In the genomic region with DNA sequence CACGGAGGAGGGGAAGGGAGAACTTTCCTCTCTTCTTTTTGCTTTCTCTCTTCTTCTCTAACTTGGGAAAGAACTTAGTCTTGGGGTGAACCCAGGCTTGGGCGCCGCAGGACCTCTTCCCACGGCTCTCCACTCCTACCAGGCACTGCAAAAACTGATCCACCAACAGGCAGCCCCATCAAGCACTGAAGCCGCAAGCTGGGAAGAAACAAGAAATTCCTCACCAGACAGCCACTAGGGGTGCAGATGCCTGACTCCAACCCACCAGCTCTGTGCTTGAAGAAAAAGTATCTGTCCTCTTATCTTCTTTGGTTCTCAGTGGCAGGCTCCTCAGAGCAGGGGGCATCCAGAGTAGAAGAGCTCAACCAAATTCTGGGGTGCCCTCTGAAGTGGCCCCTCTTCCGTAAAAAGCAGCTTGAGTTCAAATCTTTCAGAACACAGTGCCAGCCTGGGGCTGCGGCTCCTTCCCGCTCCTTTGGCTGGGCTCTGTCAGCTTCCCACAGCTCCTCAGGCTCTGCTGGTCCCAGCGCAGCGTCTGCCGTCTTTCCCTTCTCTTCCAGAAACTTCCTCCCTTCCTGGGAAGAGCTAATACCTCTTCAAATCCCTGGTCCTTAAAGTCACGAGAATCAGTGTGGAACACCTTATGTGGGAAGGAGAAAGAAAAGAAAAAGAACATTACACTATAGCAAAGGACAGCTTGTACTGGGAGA, we compare ENCODE assay signal across 9 cellular contexts. TPM values are rescaled to one million over a fixed set of nuclear protein-coding genes. Genes with fewer than 3 reads are reported as not detected.
DNase-seq lines count a peak whose midpoint lies in the region; ATAC-seq and TF ChIP-seq lines count a peak whose summit lies in the region.
"Had no signal": no experiment of that assay in that cellular context is flagged by ENCODE, and none has a peak within 500 bp of the region (broad histone marks: within the 10 kb centered on the region; RNA-seq: fewer than 3 reads in every experiment).

No MANE protein-coding gene starts in this region.

- no peaks in the 10 kb centered on the region for H3K27me3 Mint-ChIP-seq in CD8-positive, alpha-beta memory T cell
- peaks cover 0 to 13% (median 0%) of the 10 kb centered on the region in 5 donors for H3K27me3 Mint-ChIP-seq in naive thymus-derived CD4-positive, alpha-beta T cell

- H3K9me3 ChIP-seq in CD8-positive, alpha-beta memory T cell (ENCODE audit: low read length) = no peaks in the 10 kb centered on the region
- H3K9me3 ChIP-seq in naive thymus-derived CD4-positive, alpha-beta T cell (ENCODE audit: control insufficient read depth in 2 of 3, low read length in 3 of 3) = no peaks in the 10 kb centered on the region
- no peaks in the 10 kb centered on the region for H3K9me3 ChIP-seq in upper lobe of left lung
- no peaks in the 10 kb centered on the region for H3K9me3 ChIP-seq in upper lobe of right lung

- POLR2A ChIA-PET in CD8-positive, alpha-beta memory T cell (lab: Charles Lee) = interaction anchor here (0.6 to 2.0 kb wide), 2 partner anchors 35 to 1060 kb away, joined by 4 to 7 read pairs; partner anchors contain the start of gene RAB29
- POLR2A ChIA-PET in naive thymus-derived CD4-positive, alpha-beta T cell (lab: Charles Lee) = interaction anchor here (2.3 to 3.4 kb wide), 2 partner anchors 18 to 36 kb away, joined by 6 to 16 read pairs; partner anchors contain the start of gene RAB29

- peak overlapping the region; percentile 52 to 95 (median 91) for H3K4me3 Mint-ChIP-seq in CD8-positive, alpha-beta memory T cell
- H3K4me3 Mint-ChIP-seq in naive thymus-derived CD4-positive, alpha-beta T cell = peak overlapping the region in 9 of 10 donors; percentile 88 to 94 (median 92)
- H3K4me3 Mint-ChIP-seq: dendritic cell treated with granulocyte-macrophage colony-stimulating factor and Interleukin-4, amounts not matched to agents 40 ng/mL and 50 ng/mL, for 4 days had no signal

- no peak for DNase-seq in CD8-positive, alpha-beta memory T cell
- DNase-seq in HT1080 (ENCODE audit: low read depth) (peak; percentile 12), brain microvascular endothelial cell (peak; percentile 33), upper lobe of left lung (no peak), upper lobe of right lung (no peak), activated gamma-delta T cell treated with Interleukin-2 at 50 U/mL for 16 hours (no peak)
- DNase-seq in naive thymus-derived CD4-positive, alpha-beta T cell = no peak
- no peak for DNase-seq in effector CD8-positive, alpha-beta T cell (lab: John Stamatoyannopoulos, UW)

- no peak overlapping the region for H3K4me3 ChIP-seq in CD8-positive, alpha-beta memory T cell (ENCODE audit: low read length)
- no peak overlapping the region for H3K4me3 ChIP-seq in brain microvascular endothelial cell (ENCODE audit: low read depth, low read length)
- no peak overlapping the region for H3K4me3 ChIP-seq in naive thymus-derived CD4-positive, alpha-beta T cell (ENCODE audit: low read length)
- H3K4me3 ChIP-seq in upper lobe of left lung = no peak overlapping the region
- H3K4me3 ChIP-seq in upper lobe of right lung = no peak overlapping the region

- TF ChIP-seq POLR2A in upper lobe of left lung (IDR thresholded peaks at IDR 0.05) = no peak

- no peaks in the 10 kb centered on the region for H3K9me3 Mint-ChIP-seq in CD8-positive, alpha-beta memory T cell
- peaks cover 0 to 5% (median 0%) of the 10 kb centered on the region in 11 donors for H3K9me3 Mint-ChIP-seq in naive thymus-derived CD4-positive, alpha-beta T cell
- H3K9me3 Mint-ChIP-seq: dendritic cell treated with granulocyte-macrophage colony-stimulating factor and Interleukin-4, amounts not matched to agents 40 ng/mL and 50 ng/mL, for 4 days had no signal

- H3K36me3 ChIP-seq in CD8-positive, alpha-beta memory T cell (ENCODE audit: insufficient read depth, low read length) = no peaks in the 10 kb centered on the region
- H3K36me3 ChIP-seq in brain microvascular endothelial cell (replicated peaks) (peaks cover 6% of the 10 kb centered on the region), upper lobe of left lung (peaks cover 0 to 7% (median 0%) of the 10 kb centered on the region in 4 donors), upper lobe of right lung (peaks cover 13% of the 10 kb centered on the region)
- peaks cover 0 to 12% (median 0%) of the 10 kb centered on the region in 3 experiments for H3K36me3 ChIP-seq in naive thymus-derived CD4-positive, alpha-beta T cell (ENCODE audit: control insufficient read depth in 2 of 3, insufficient read depth in 3 of 3, low read length in 3 of 3)

- peaks cover 71 to 85% (median 75%) of the 10 kb centered on the region in 3 donors for H3K4me1 Mint-ChIP-seq in CD8-positive, alpha-beta memory T cell
- peaks cover 56 to 84% (median 80%) of the 10 kb centered on the region in 7 donors for H3K4me1 Mint-ChIP-seq in naive thymus-derived CD4-positive, alpha-beta T cell

- TF ChIP-seq CTCF in brain microvascular endothelial cell (IDR thresholded peaks at IDR 0.05; ENCODE audit: low read depth, low read length, missing control alignments) (peak; percentile 70), upper lobe of left lung (IDR thresholded peaks at IDR 0.05) (peak in 1 of 6 experiments; percentile 7), upper lobe of right lung (IDR thresholded peaks at IDR 0.05) (no peak)

- in situ Hi-C loops in brain microvascular endothelial cell (cut with HindIII; ENCODE audit: low pct_ligation_motif_present, low sequenced_read_pairs) = no loop called here

- H3K36me3 Mint-ChIP-seq in CD8-positive, alpha-beta memory T cell = peaks cover 10 to 36% (median 10%) of the 10 kb centered on the region in 3 donors
- H3K36me3 Mint-ChIP-seq in naive thymus-derived CD4-positive, alpha-beta T cell = peaks cover 0 to 24% (median 8%) of the 10 kb centered on the region in 5 donors

- H3K27ac ChIP-seq in CD8-positive, alpha-beta memory T cell (ENCODE audit: low read depth, low read length) = no peak overlapping the region
- H3K27ac ChIP-seq in brain microvascular endothelial cell (no peak overlapping the region), upper lobe of left lung (no peak overlapping the region), upper lobe of right lung (no peak overlapping the region)
- H3K27ac ChIP-seq in naive thymus-derived CD4-positive, alpha-beta T cell (ENCODE audit: low read depth, low read length) = no peak overlapping the region

- H3K27me3 ChIP-seq in CD8-positive, alpha-beta memory T cell (ENCODE audit: insufficient read depth, low read length, poor library complexity, severe bottlenecking) = peaks cover 3% of the 10 kb centered on the region
- H3K27me3 ChIP-seq in brain microvascular endothelial cell (replicated peaks) (no peaks in the 10 kb centered on the region), upper lobe of left lung (no peaks in the 10 kb centered on the region), upper lobe of right lung (no peaks in the 10 kb centered on the region)
- H3K27me3 ChIP-seq in naive thymus-derived CD4-positive, alpha-beta T cell (ENCODE audit: control insufficient read depth in 2 of 2, insufficient read depth in 2 of 2, low read length in 2 of 2) = no peaks in the 10 kb centered on the region

- intact Hi-C loops in naive thymus-derived CD4-positive, alpha-beta T cell (cut with micrococcal nuclease) = loop anchor here in 1 of 2 donors (5.0 kb wide), 2 partner anchors 33 to 63 kb away; partner anchors contain the start of gene RAB29
- intact Hi-C loops in upper lobe of right lung (cut with DNase I) = no loop called here

- TF ChIP-seq EP300 in upper lobe of left lung (IDR thresholded peaks at IDR 0.05) = no peak

- H3K4me1 ChIP-seq in CD8-positive, alpha-beta memory T cell (ENCODE audit: insufficient read depth, low read length) = peaks cover 68% of the 10 kb centered on the region
- peaks cover 32 to 56% of the 10 kb centered on the region in 2 donors for H3K4me1 ChIP-seq in naive thymus-derived CD4-positive, alpha-beta T cell (ENCODE audit: control insufficient read depth in 2 of 2, insufficient read depth in 2 of 2, low read length in 2 of 2)
- H3K4me1 ChIP-seq in upper lobe of left lung (peaks cover 34 to 58% (median 45%) of the 10 kb centered on the region in 4 donors), upper lobe of right lung (peaks cover 40% of the 10 kb centered on the region)

- CTCF ChIA-PET in CD8-positive, alpha-beta memory T cell (lab: Charles Lee) = interaction anchor here (1.1 to 1.3 kb wide), 6 partner anchors 9 to 167 kb away, joined by 3 to 5 read pairs (median 3); no protein-coding TSS in a partner anchor
- CTCF ChIA-PET in naive thymus-derived CD4-positive, alpha-beta T cell (lab: Charles Lee) = interaction anchor here (1.4 to 1.7 kb wide), 3 partner anchors 17 to 167 kb away, joined by 3 to 5 read pairs (median 3); no protein-coding TSS in a partner anchor

- H3K27ac Mint-ChIP-seq in CD8-positive, alpha-beta memory T cell = peak overlapping the region in 6 of 8 donors; percentile 69 to 96 (median 89)
- H3K27ac Mint-ChIP-seq in naive thymus-derived CD4-positive, alpha-beta T cell = peak overlapping the region in 5 of 9 donors; percentile 80 to 97 (median 93)
- H3K27ac Mint-ChIP-seq: dendritic cell treated with granulocyte-macrophage colony-stimulating factor and Interleukin-4, amounts not matched to agents 40 ng/mL and 50 ng/mL, for 4 days had no signal

- ATAC-seq in naive thymus-derived CD4-positive, alpha-beta T cell = no peak
- ATAC-seq in upper lobe of left lung (ENCODE audit: low FRiP score in 2 of 2) = no peak
- ATAC-seq in upper lobe of right lung = no peak

- WGBS in upper lobe of left lung, 2 donors = 85 to 89% methylated on average over 12 of the region's 12 CpGs

RNA-seq across cellular contexts. Expression of gene SLC41A1, which starts 2.4 kb away (rescaled TPM):
- 10 to 100 TPM; 24.1 to 27.6 TPM for total RNA-seq in CD8-positive, alpha-beta memory T cell
- 16.5 TPM for polyA plus RNA-seq in CD8-positive, alpha-beta memory T cell
- total RNA-seq in HT1080 (2014; rRNA removed; shearing (Covaris generic)) = 12.1 and 17.5 TPM in 2 replicates
- 26.6 and 35.5 TPM in 2 replicates for polyA plus RNA-seq in HT1080 (2015; cell fraction: cytosol; rRNA removed)
- 34.2 and 38.8 TPM in 2 replicates for polyA plus RNA-seq in HT1080 (2015; cell fraction: nucleus; rRNA removed)
- 10 to 100 TPM; 16.5 to 32.0 (median 27.8) TPM for total RNA-seq in naive thymus-derived CD4-positive, alpha-beta T cell
- 10 to 100 TPM in 1 of 2 donors, 1 to 10 TPM in 1; 9.1 to 15.9 TPM for polyA plus RNA-seq in naive thymus-derived CD4-positive, alpha-beta T cell
- total RNA-seq in upper lobe of left lung (10 to 100 TPM; 17.8 to 35.1 (median 27.3) TPM), upper lobe of right lung (35.8 TPM)

RNA-seq across cellular contexts. Expression of gene RAB29, which starts 35.3 kb away (rescaled TPM):
- total RNA-seq in CD8-positive, alpha-beta memory T cell = 10 to 100 TPM; 37.1 to 39.7 TPM
- polyA plus RNA-seq in CD8-positive, alpha-beta memory T cell = 169 TPM
- 18.8 and 22.9 TPM in 2 replicates for total RNA-seq in HT1080 (2014; rRNA removed; shearing (Covaris generic))
- 20.8 and 24.3 TPM in 2 replicates for polyA plus RNA-seq in HT1080 (2015; cell fraction: cytosol; rRNA removed)
- polyA plus RNA-seq in HT1080 (2015; cell fraction: nucleus; rRNA removed) = 23.3 and 24.2 TPM in 2 replicates
- total RNA-seq in naive thymus-derived CD4-positive, alpha-beta T cell = 10 to 100 TPM; 23.9 to 55.5 (median 45.9) TPM
- polyA plus RNA-seq in naive thymus-derived CD4-positive, alpha-beta T cell = 10 to 100 TPM; 57.3 to 76.6 TPM
- total RNA-seq in upper lobe of left lung (10 to 100 TPM; 17.8 to 27.6 (median 25.1) TPM), upper lobe of right lung (24.7 TPM)

RNA-seq across cellular contexts. Expression of gene PM20D1, which starts 39.3 kb away (rescaled TPM):
- total RNA-seq in CD8-positive, alpha-beta memory T cell = under 1 TPM; 0.31 to 0.38 TPM
- polyA plus RNA-seq in CD8-positive, alpha-beta memory T cell = 2.6 TPM
- total RNA-seq in HT1080 (2014; rRNA removed; shearing (Covaris generic)) = not detected in 2 replicates
- polyA plus RNA-seq in HT1080 (2015; cell fraction: cytosol; rRNA removed) = not detected in 2 replicates
- polyA plus RNA-seq in HT1080 (2015; cell fraction: nucleus; rRNA removed) = not detected in 2 replicates
- 1 to 10 TPM in 4 of 5 experiments, under 1 TPM in 1; 0.92 to 2.7 (median 1.9) TPM for total RNA-seq in naive thymus-derived CD4-positive, alpha-beta T cell
- 1 to 10 TPM; 1.6 to 2.2 TPM for polyA plus RNA-seq in naive thymus-derived CD4-positive, alpha-beta T cell
- total RNA-seq in upper lobe of left lung (under 1 TPM in 2 of 6 donors, not detected in 4; 0.34 to 0.47 TPM), upper lobe of right lung (0.72 TPM)

Comparison
In these comparisons a context has a peak if more than half of its experiments do, and no peak if none do; other contexts are left out.
1. DNase-seq: peak in HT1080 (single experiment) and brain microvascular endothelial cell (single experiment); none in CD8-positive, alpha-beta memory T cell (0 of 5), naive thymus-derived CD4-positive, alpha-beta T cell (0 of 9), upper lobe of left lung (0 of 2), upper lobe of right lung (single experiment), effector CD8-positive, alpha-beta T cell (single experiment) and activated gamma-delta T cell treated with Interleukin-2 at 50 U/mL for 16 hours (single experiment).